Comparison of ENCODE assay signal across 1 cellular context in genomic region chr12:124030510-124030909, GRCh38.
A peak's percentile ranks its signal among the peaks of the same experiment; 100 is the strongest.
TF ChIP-seq lines count a peak whose summit lies in the region.

No MANE protein-coding gene starts in this region.

TF ChIP-seq in K562, 482 proteins besides CTCF, POLR2A, EP300 and RAD21 (continued from another document):
- TF ChIP-seq, protein P1, sequence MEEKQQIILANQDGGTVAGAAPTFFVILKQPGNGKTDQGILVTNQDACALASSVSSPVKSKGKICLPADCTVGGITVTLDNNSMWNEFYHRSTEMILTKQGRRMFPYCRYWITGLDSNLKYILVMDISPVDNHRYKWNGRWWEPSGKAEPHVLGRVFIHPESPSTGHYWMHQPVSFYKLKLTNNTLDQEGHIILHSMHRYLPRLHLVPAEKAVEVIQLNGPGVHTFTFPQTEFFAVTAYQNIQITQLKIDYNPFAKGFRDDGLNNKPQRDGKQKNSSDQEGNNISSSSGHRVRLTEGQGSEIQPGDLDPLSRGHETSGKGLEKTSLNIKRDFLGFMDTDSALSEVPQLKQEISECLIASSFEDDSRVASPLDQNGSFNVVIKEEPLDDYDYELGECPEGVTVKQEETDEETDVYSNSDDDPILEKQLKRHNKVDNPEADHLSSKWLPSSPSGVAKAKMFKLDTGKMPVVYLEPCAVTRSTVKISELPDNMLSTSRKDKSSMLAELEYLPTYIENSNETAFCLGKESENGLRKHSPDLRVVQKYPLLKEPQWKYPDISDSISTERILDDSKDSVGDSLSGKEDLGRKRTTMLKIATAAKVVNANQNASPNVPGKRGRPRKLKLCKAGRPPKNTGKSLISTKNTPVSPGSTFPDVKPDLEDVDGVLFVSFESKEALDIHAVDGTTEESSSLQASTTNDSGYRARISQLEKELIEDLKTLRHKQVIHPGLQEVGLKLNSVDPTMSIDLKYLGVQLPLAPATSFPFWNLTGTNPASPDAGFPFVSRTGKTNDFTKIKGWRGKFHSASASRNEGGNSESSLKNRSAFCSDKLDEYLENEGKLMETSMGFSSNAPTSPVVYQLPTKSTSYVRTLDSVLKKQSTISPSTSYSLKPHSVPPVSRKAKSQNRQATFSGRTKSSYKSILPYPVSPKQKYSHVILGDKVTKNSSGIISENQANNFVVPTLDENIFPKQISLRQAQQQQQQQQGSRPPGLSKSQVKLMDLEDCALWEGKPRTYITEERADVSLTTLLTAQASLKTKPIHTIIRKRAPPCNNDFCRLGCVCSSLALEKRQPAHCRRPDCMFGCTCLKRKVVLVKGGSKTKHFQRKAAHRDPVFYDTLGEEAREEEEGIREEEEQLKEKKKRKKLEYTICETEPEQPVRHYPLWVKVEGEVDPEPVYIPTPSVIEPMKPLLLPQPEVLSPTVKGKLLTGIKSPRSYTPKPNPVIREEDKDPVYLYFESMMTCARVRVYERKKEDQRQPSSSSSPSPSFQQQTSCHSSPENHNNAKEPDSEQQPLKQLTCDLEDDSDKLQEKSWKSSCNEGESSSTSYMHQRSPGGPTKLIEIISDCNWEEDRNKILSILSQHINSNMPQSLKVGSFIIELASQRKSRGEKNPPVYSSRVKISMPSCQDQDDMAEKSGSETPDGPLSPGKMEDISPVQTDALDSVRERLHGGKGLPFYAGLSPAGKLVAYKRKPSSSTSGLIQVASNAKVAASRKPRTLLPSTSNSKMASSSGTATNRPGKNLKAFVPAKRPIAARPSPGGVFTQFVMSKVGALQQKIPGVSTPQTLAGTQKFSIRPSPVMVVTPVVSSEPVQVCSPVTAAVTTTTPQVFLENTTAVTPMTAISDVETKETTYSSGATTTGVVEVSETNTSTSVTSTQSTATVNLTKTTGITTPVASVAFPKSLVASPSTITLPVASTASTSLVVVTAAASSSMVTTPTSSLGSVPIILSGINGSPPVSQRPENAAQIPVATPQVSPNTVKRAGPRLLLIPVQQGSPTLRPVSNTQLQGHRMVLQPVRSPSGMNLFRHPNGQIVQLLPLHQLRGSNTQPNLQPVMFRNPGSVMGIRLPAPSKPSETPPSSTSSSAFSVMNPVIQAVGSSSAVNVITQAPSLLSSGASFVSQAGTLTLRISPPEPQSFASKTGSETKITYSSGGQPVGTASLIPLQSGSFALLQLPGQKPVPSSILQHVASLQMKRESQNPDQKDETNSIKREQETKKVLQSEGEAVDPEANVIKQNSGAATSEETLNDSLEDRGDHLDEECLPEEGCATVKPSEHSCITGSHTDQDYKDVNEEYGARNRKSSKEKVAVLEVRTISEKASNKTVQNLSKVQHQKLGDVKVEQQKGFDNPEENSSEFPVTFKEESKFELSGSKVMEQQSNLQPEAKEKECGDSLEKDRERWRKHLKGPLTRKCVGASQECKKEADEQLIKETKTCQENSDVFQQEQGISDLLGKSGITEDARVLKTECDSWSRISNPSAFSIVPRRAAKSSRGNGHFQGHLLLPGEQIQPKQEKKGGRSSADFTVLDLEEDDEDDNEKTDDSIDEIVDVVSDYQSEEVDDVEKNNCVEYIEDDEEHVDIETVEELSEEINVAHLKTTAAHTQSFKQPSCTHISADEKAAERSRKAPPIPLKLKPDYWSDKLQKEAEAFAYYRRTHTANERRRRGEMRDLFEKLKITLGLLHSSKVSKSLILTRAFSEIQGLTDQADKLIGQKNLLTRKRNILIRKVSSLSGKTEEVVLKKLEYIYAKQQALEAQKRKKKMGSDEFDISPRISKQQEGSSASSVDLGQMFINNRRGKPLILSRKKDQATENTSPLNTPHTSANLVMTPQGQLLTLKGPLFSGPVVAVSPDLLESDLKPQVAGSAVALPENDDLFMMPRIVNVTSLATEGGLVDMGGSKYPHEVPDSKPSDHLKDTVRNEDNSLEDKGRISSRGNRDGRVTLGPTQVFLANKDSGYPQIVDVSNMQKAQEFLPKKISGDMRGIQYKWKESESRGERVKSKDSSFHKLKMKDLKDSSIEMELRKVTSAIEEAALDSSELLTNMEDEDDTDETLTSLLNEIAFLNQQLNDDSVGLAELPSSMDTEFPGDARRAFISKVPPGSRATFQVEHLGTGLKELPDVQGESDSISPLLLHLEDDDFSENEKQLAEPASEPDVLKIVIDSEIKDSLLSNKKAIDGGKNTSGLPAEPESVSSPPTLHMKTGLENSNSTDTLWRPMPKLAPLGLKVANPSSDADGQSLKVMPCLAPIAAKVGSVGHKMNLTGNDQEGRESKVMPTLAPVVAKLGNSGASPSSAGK (IDR thresholded peaks at IDR 0.05): peak; percentile 76
- peak; percentile 73 for TF ChIP-seq MAX (CRISPR knock-in tag; IDR thresholded peaks at IDR 0.05)
TF ChIP-seq in K562: peak in this region for 23.
